In genomic region chr1:37666241-37666867, GRCh38 we compare ENCODE assay signal across 32 cellular contexts. TPM values are rescaled to one million over a fixed set of nuclear protein-coding genes. Genes with fewer than 3 reads are reported as not detected.
"Had no signal": no experiment of that assay in that cellular context is flagged by ENCODE, and none has a peak within 500 bp of the region (broad histone marks: within the 10 kb centered on the region; RNA-seq: fewer than 3 reads in every experiment).

No MANE protein-coding gene starts in this region.

- H3K4me2 ChIP-seq: hepatocyte had no signal

- H3K4me1 Mint-ChIP-seq: mesothelial cell of epicardium, naive B cell, neural crest cell had no signal

- H3K27me3 Mint-ChIP-seq: dendritic cell treated with granulocyte-macrophage colony-stimulating factor and Interleukin-4, amounts not matched to agents 40 ng/mL and 50 ng/mL, for 4 days had no signal

- H3K4me1 ChIP-seq: colonic mucosa, foreskin keratinocyte, gastroesophageal sphincter, heart left ventricle, pancreas, prostate gland, right atrium auricular region, tibial nerve, upper lobe of left lung had no signal

- DNase-seq: colonic mucosa; effector CD8-positive, alpha-beta T cell; endodermal cell; foreskin keratinocyte; heart left ventricle; mesenchymal stem cell; mucosa of descending colon; naive B cell; sigmoid colon; stimulated activated CD4-positive, alpha-beta T cell treated with anti-CD3 and anti-CD28 coated beads, Interleukin-4, amount 100 ng/mL, for 4 hours had no signal

- H3K27me3 ChIP-seq: colonic mucosa, pancreas, right atrium auricular region, upper lobe of left lung had no signal

- H3K36me3 ChIP-seq: colonic mucosa, gastroesophageal sphincter, heart left ventricle, neutrophil, pancreas, prostate gland, right atrium auricular region, sigmoid colon, thoracic aorta, tibial nerve, upper lobe of left lung had no signal

- ATAC-seq: esophagus mucosa; foreskin keratinocyte; gastroesophageal sphincter; heart left ventricle; left lobe of liver; mucosa of descending colon; natural killer cell treated with Interleukin-12 subunit alpha and Interleukin-12 subunit beta and Interleukin-15 and Interleukin-18, amount 100 ng/mL, for 72 hours; pancreas; stimulated activated memory B cell treated with anti-CD40 and anti-IgM and Interleukin-4, amounts not matched to agents 10 μg/mL and 1 μg/mL and 100 μg/mL, for 72 hours had no signal

- H3K36me3 Mint-ChIP-seq: mesothelial cell of epicardium; naive B cell; natural killer cell treated with Interleukin-12 subunit alpha and Interleukin-12 subunit beta and Interleukin-15 and Interleukin-18, amount 100 ng/mL, for 72 hours; stimulated activated memory B cell treated with anti-CD40 and anti-IgM and Interleukin-4, amounts not matched to agents 10 μg/mL and 1 μg/mL and 100 μg/mL, for 72 hours had no signal

- H3K4me3 ChIP-seq: colonic mucosa, gastroesophageal sphincter, heart left ventricle, hepatocyte, mucosa of descending colon, pancreas, prostate gland, right atrium auricular region, sigmoid colon, thoracic aorta, tibial nerve, upper lobe of left lung had no signal

- H3K79me2 ChIP-seq: hepatocyte had no signal

- H2AFZ ChIP-seq: hepatocyte had no signal

- H3K4me3 Mint-ChIP-seq: dendritic cell treated with granulocyte-macrophage colony-stimulating factor and Interleukin-4, amounts not matched to agents 40 ng/mL and 50 ng/mL, for 4 days; endodermal cell; mesothelial cell of epicardium; naive B cell; natural killer cell treated with Interleukin-12 subunit alpha and Interleukin-12 subunit beta and Interleukin-15 and Interleukin-18, amount 100 ng/mL, for 72 hours; neural crest cell; stimulated activated memory B cell treated with anti-CD40 and anti-IgM and Interleukin-4, amounts not matched to agents 10 μg/mL and 1 μg/mL and 100 μg/mL, for 72 hours; stimulated activated naive CD8-positive, alpha-beta T cell treated with anti-CD3 and anti-CD28 coated beads, Interleukin-15, Interleukin-2, amounts not matched to agents 100 ng/mL and 50 ng/mL, for 24 hours had no signal

- H3K9me3 ChIP-seq: colonic mucosa, gastroesophageal sphincter, heart left ventricle, mucosa of descending colon, neutrophil, pancreas, prostate gland, right atrium auricular region, sigmoid colon, thoracic aorta, tibial nerve, upper lobe of left lung had no signal

- H3K27ac ChIP-seq: colonic mucosa, epithelial cell of prostate, foreskin keratinocyte, gastroesophageal sphincter, heart left ventricle, hepatocyte, neutrophil, pancreas, prostate gland, right atrium auricular region, thoracic aorta, tibial nerve, upper lobe of left lung had no signal

- H3K9me3 Mint-ChIP-seq: dendritic cell treated with granulocyte-macrophage colony-stimulating factor and Interleukin-4, amounts not matched to agents 40 ng/mL and 50 ng/mL, for 4 days; endodermal cell; mesothelial cell of epicardium; naive B cell; natural killer cell treated with Interleukin-12 subunit alpha and Interleukin-12 subunit beta and Interleukin-15 and Interleukin-18, amount 100 ng/mL, for 72 hours; neural crest cell; stimulated activated memory B cell treated with anti-CD40 and anti-IgM and Interleukin-4, amounts not matched to agents 10 μg/mL and 1 μg/mL and 100 μg/mL, for 72 hours; stimulated activated naive CD8-positive, alpha-beta T cell treated with anti-CD3 and anti-CD28 coated beads, Interleukin-15, Interleukin-2, amounts not matched to agents 100 ng/mL and 50 ng/mL, for 24 hours had no signal

- H3K27ac Mint-ChIP-seq: dendritic cell treated with granulocyte-macrophage colony-stimulating factor and Interleukin-4, amounts not matched to agents 40 ng/mL and 50 ng/mL, for 4 days; endodermal cell; mesothelial cell of epicardium; naive B cell; natural killer cell treated with Interleukin-12 subunit alpha and Interleukin-12 subunit beta and Interleukin-15 and Interleukin-18, amount 100 ng/mL, for 72 hours; stimulated activated memory B cell treated with anti-CD40 and anti-IgM and Interleukin-4, amounts not matched to agents 10 μg/mL and 1 μg/mL and 100 μg/mL, for 72 hours; stimulated activated naive CD8-positive, alpha-beta T cell treated with anti-CD3 and anti-CD28 coated beads, Interleukin-15, Interleukin-2, amounts not matched to agents 100 ng/mL and 50 ng/mL, for 24 hours had no signal

- FAIRE-seq: kidney, pancreas, urothelium cell line had no signal

RNA-seq across cellular contexts. Expression of gene RSPO1, which starts 31.7 kb away (rescaled TPM):
- total RNA-seq: endodermal cell; foreskin keratinocyte; left lobe of liver; lung microvascular endothelial cell; natural killer cell treated with Interleukin-12 subunit alpha and Interleukin-12 subunit beta and Interleukin-15 and Interleukin-18, amount 100 ng/mL, for 72 hours; skeletal muscle tissue had no signal
- polyA plus RNA-seq: foreskin keratinocyte, heart left ventricle had no signal
